ENCODE assay signal across 19 cellular contexts in genomic region chr15:31102374-31103342, GRCh38. TPM values are rescaled to one million over a fixed set of nuclear protein-coding genes. Genes with fewer than 3 reads are reported as not detected.
DNase-seq lines count a peak whose midpoint lies in the region; ATAC-seq, FAIRE-seq and TF ChIP-seq lines count a peak whose summit lies in the region.
"Had no signal": no experiment of that assay in that cellular context is flagged by ENCODE, and none has a peak within 500 bp of the region (broad histone marks: within the 10 kb centered on the region; RNA-seq: fewer than 3 reads in every experiment).

No MANE protein-coding gene starts in this region.

- no peaks in the 10 kb centered on the region for H3K36me3 ChIP-seq in astrocyte (ENCODE audit: insufficient read depth, low read length)

- no peak overlapping the region for H3K27ac ChIP-seq in astrocyte (ENCODE audit: low read depth, low read length)

- H3K4me2 ChIP-seq in astrocyte (ENCODE audit: low read length), result no peak overlapping the region

- peaks cover 6% of the 10 kb centered on the region for H3K27me3 Mint-ChIP-seq in astrocyte (ENCODE audit: low read depth, unreplicated experiment)

- H2AFZ ChIP-seq in astrocyte (ENCODE audit: low read depth, low read length), result peak overlapping the region; percentile 16

- no peaks in the 10 kb centered on the region for H3K9me3 Mint-ChIP-seq in astrocyte (ENCODE audit: unreplicated experiment)
- H3K9me3 Mint-ChIP-seq: HFFc6 had no signal

- DNase-seq in activated CD8-positive, alpha-beta memory T cell treated with anti-CD3 and anti-CD28 coated beads for 24 hours, result peak; percentile 24
- no peak for DNase-seq in activated CD8-positive, alpha-beta memory T cell treated with anti-CD3 and anti-CD28 coated beads, Interleukin-2, amount 50 U/mL, for 4 hours
- DNase-seq in astrocyte (ENCODE audit: low read depth) (no peak), foreskin melanocyte (peak; percentile 99), retinal pigment epithelial cell (ENCODE audit: low read depth) (peak; percentile 90), GM19239 (ENCODE audit: insufficient read length, low spot score) (no peak)
- DNase-seq in activated CD4-positive, alpha-beta T cell treated with anti-CD3 and anti-CD28 coated beads, Interleukin-2, amount 50 U/mL, for 48 hours, result no peak
- DNase-seq: CD4-positive, alpha-beta memory T cell; GDM1; HFFc6; KG1; NCI-H1436; PC-3 had no signal

- H3K4me1 Mint-ChIP-seq in astrocyte (ENCODE audit: low read depth, unreplicated experiment), result peaks cover 18% of the 10 kb centered on the region
- H3K4me1 Mint-ChIP-seq: CD4-positive, alpha-beta memory T cell had no signal

- no peak overlapping the region for H3K4me3 Mint-ChIP-seq in astrocyte (ENCODE audit: unreplicated experiment)
- H3K4me3 Mint-ChIP-seq: CD4-positive, alpha-beta memory T cell; HFFc6 had no signal

- FAIRE-seq in astrocyte (lab: Jason Lieb, UNC) (no peak), GM19239 (lab: Jason Lieb, UNC) (no peak)
- FAIRE-seq: GM12878, GM18507, H54 had no signal

- H3K79me2 ChIP-seq in astrocyte (ENCODE audit: insufficient read depth, low read length), result no peaks in the 10 kb centered on the region

- H3K4me1 ChIP-seq in astrocyte (ENCODE audit: insufficient read depth, low read length), result peaks cover 10% of the 10 kb centered on the region

- peaks cover 7% of the 10 kb centered on the region for H3K27me3 ChIP-seq in astrocyte (ENCODE audit: insufficient read depth, low read length)

- H3K4me3 ChIP-seq in astrocyte (ENCODE audit: insufficient read depth, low read depth, low read length), result no peak overlapping the region
- no peak overlapping the region for H3K4me3 ChIP-seq in retinal pigment epithelial cell (ENCODE audit: low read length)
- H3K4me3 ChIP-seq: GM12878 had no signal

- no peak for ATAC-seq in GM19467 (IDR thresholded peaks at IDR 0.05; ENCODE audit: unreplicated experiment)
- ATAC-seq: GM12878, PC-3 had no signal

- no peaks in the 10 kb centered on the region for H4K20me1 ChIP-seq in astrocyte (ENCODE audit: insufficient read depth, low read length)

- H3K9ac ChIP-seq in astrocyte (ENCODE audit: low read length), result no peak overlapping the region

- H3K9me3 ChIP-seq in astrocyte (ENCODE audit: insufficient read depth, low read depth, low read length), result no peaks in the 10 kb centered on the region

- TF ChIP-seq CTCF in astrocyte (IDR thresholded peaks at IDR 0.05; ENCODE audit: insufficient read depth, low read depth, low read length) (no peak), retinal pigment epithelial cell (conservative IDR thresholded peaks at IDR 0.05; ENCODE audit: low read depth, low read length) (no peak)

- no peak overlapping the region for H3K27ac Mint-ChIP-seq in astrocyte (ENCODE audit: unreplicated experiment)
- H3K27ac Mint-ChIP-seq: CD4-positive, alpha-beta memory T cell; HFFc6 had no signal

- no peaks in the 10 kb centered on the region for H3K36me3 Mint-ChIP-seq in astrocyte (ENCODE audit: low read depth, unreplicated experiment)
- H3K36me3 Mint-ChIP-seq: CD4-positive, alpha-beta memory T cell had no signal

RNA-seq across cellular contexts. Expression of gene TRPM1, which starts 1.1 kb away (rescaled TPM):
- total RNA-seq in astrocyte, result not detected in 2 replicates
- total RNA-seq: A172; CD4-positive, alpha-beta memory T cell; NCI-H460; PC-3 had no signal

Comparison
In these comparisons a context has a peak if more than half of its experiments do, and no peak if none do; other contexts are left out.
1. DNase-seq: peak in activated CD8-positive, alpha-beta memory T cell treated with anti-CD3 and anti-CD28 coated beads for 24 hours (single experiment), foreskin melanocyte (single experiment) and retinal pigment epithelial cell (single experiment); none in activated CD8-positive, alpha-beta memory T cell treated with anti-CD3 and anti-CD28 coated beads, Interleukin-2, amount 50 U/mL, for 4 hours (single experiment), astrocyte (single experiment), activated CD4-positive, alpha-beta T cell treated with anti-CD3 and anti-CD28 coated beads, Interleukin-2, amount 50 U/mL, for 48 hours (0 of 2) and GM19239 (single experiment).